11 cellular contexts compared by ENCODE assay signal in genomic region chr10:27506280-27506679, GRCh38. TPM values are rescaled to one million over a fixed set of nuclear protein-coding genes. Genes with fewer than 3 reads are reported as not detected.
DNase-seq lines count a peak whose midpoint lies in the region; ATAC-seq and TF ChIP-seq lines count a peak whose summit lies in the region.
"Had no signal": no experiment of that assay in that cellular context is flagged by ENCODE, and none has a peak within 500 bp of the region (broad histone marks: within the 10 kb centered on the region; RNA-seq: fewer than 3 reads in every experiment).

No MANE protein-coding gene starts in this region.

- TF ChIP-seq CTCF in fibroblast of the aortic adventitia (IDR thresholded peaks at IDR 0.05; ENCODE audit: insufficient read depth, low read length) = no peak

- H3K4me1 Mint-ChIP-seq in activated naive CD4-positive, alpha-beta T cell treated with anti-CD3 and anti-CD28 coated beads for 36 hours (ENCODE audit: low read depth) = peaks cover 53% of the 10 kb centered on the region
- peaks cover 51% of the 10 kb centered on the region for H3K4me1 Mint-ChIP-seq in T-helper 17 cell
- peaks cover 55% of the 10 kb centered on the region for H3K4me1 Mint-ChIP-seq in stimulated activated memory B cell treated with anti-CD40 and anti-IgM and Interleukin-4, amounts not matched to agents 10 μg/mL and 1 μg/mL and 100 μg/mL, for 72 hours

- intact Hi-C loops in activated naive CD4-positive, alpha-beta T cell treated with anti-CD3 and anti-CD28 coated beads for 36 hours (cut with micrococcal nuclease) = loop anchor here (10.0 kb wide), 1 partner anchor 1071 kb away; the partner anchor contains the start of gene APBB1IP

- H3K4me3 ChIP-seq in fibroblast of the aortic adventitia (ENCODE audit: low read depth, low read length) = peak overlapping the region; percentile 13

- H3K27me3 Mint-ChIP-seq in activated naive CD4-positive, alpha-beta T cell treated with anti-CD3 and anti-CD28 coated beads for 36 hours (ENCODE audit: low read depth) = no peaks in the 10 kb centered on the region
- no peaks in the 10 kb centered on the region for H3K27me3 Mint-ChIP-seq in T-helper 17 cell
- H3K27me3 Mint-ChIP-seq in stimulated activated memory B cell treated with anti-CD40 and anti-IgM and Interleukin-4, amounts not matched to agents 10 μg/mL and 1 μg/mL and 100 μg/mL, for 72 hours = no peaks in the 10 kb centered on the region

- CTCF ChIA-PET in activated naive CD4-positive, alpha-beta T cell treated with anti-CD3 and anti-CD28 coated beads for 36 hours (lab: Charles Lee) = no interaction called here
- CTCF ChIA-PET in HEK293T (lab: Yijun Ruan, JAX) = no interaction called here

- no peak overlapping the region for H3K27ac Mint-ChIP-seq in activated naive CD4-positive, alpha-beta T cell treated with anti-CD3 and anti-CD28 coated beads for 36 hours
- peak overlapping the region; percentile 97 for H3K27ac Mint-ChIP-seq in T-helper 17 cell
- H3K27ac Mint-ChIP-seq in stimulated activated memory B cell treated with anti-CD40 and anti-IgM and Interleukin-4, amounts not matched to agents 10 μg/mL and 1 μg/mL and 100 μg/mL, for 72 hours = no peak overlapping the region

- DNase-seq in activated naive CD4-positive, alpha-beta T cell treated with anti-CD3 and anti-CD28 coated beads for 36 hours = no peak
- no peak for DNase-seq in activated naive CD4-positive, alpha-beta T cell treated with Interleukin-2 at 50 U/mL for 16 hours
- DNase-seq in T-helper 17 cell = no peak
- no peak for DNase-seq in fibroblast of the aortic adventitia (ENCODE audit: low read depth)
- DNase-seq in HEK293T (ENCODE audit: extremely low spot score) = no peak
- DNase-seq in NCI-H2081 treated with DMSO at 0.1 percent for 48 hours (lab: John Stamatoyannopoulos, UW) = no peak
- DNase-seq: BE2C; NCI-H748 treated with DMSO at 0.1 percent for 48 hours; stimulated activated naive CD4-positive, alpha-beta T cell had no signal

- peaks cover 12% of the 10 kb centered on the region for H3K36me3 Mint-ChIP-seq in activated naive CD4-positive, alpha-beta T cell treated with anti-CD3 and anti-CD28 coated beads for 36 hours (ENCODE audit: low read depth)
- peaks cover 10% of the 10 kb centered on the region for H3K36me3 Mint-ChIP-seq in T-helper 17 cell (ENCODE audit: low read depth)
- peaks cover 25% of the 10 kb centered on the region for H3K36me3 Mint-ChIP-seq in stimulated activated memory B cell treated with anti-CD40 and anti-IgM and Interleukin-4, amounts not matched to agents 10 μg/mL and 1 μg/mL and 100 μg/mL, for 72 hours

- ATAC-seq in T-helper 17 cell (no peak), GM21367 (IDR thresholded peaks at IDR 0.05; ENCODE audit: unreplicated experiment) (no peak)
- no peak for ATAC-seq in stimulated activated memory B cell treated with anti-CD40 and anti-IgM and Interleukin-4, amounts not matched to agents 10 μg/mL and 1 μg/mL and 100 μg/mL, for 72 hours

- H3K9me3 Mint-ChIP-seq in activated naive CD4-positive, alpha-beta T cell treated with anti-CD3 and anti-CD28 coated beads for 36 hours = no peaks in the 10 kb centered on the region
- H3K9me3 Mint-ChIP-seq in stimulated activated memory B cell treated with anti-CD40 and anti-IgM and Interleukin-4, amounts not matched to agents 10 μg/mL and 1 μg/mL and 100 μg/mL, for 72 hours = no peaks in the 10 kb centered on the region

- POLR2A ChIA-PET in HEK293T (lab: Yijun Ruan, JAX) = no interaction called here

- peak overlapping the region; percentile 61 for H3K4me3 Mint-ChIP-seq in activated naive CD4-positive, alpha-beta T cell treated with anti-CD3 and anti-CD28 coated beads for 36 hours
- peak overlapping the region; percentile 83 for H3K4me3 Mint-ChIP-seq in T-helper 17 cell
- peak overlapping the region; percentile 58 for H3K4me3 Mint-ChIP-seq in stimulated activated memory B cell treated with anti-CD40 and anti-IgM and Interleukin-4, amounts not matched to agents 10 μg/mL and 1 μg/mL and 100 μg/mL, for 72 hours

- no peaks in the 10 kb centered on the region for H3K9me3 ChIP-seq in T-helper 17 cell (ENCODE audit: control insufficient read depth, low read length, poor library complexity, severe bottlenecking)
- H3K9me3 ChIP-seq: BE2C had no signal

TF ChIP-seq in HEK293T, 16 proteins besides CTCF, POLR2A, EP300 and RAD21:
- TF ChIP-seq NFRKB (IDR thresholded peaks at IDR 0.05) (no peak), SUZ12 (IDR thresholded peaks at IDR 0.05) (no peak), TARDBP (IDR thresholded peaks at IDR 0.05) (no peak), ELF4 (IDR thresholded peaks at IDR 0.05) (no peak)

RNA-seq across cellular contexts. Expression of gene RAB18, which starts 2.2 kb away (rescaled TPM):
- total RNA-seq in activated naive CD4-positive, alpha-beta T cell treated with anti-CD3 and anti-CD28 coated beads for 36 hours = 10 to 100 TPM; 35.4 to 41.3 TPM
- total RNA-seq in T-helper 17 cell (100 to 1,000 TPM; 101 to 112 TPM), fibroblast of the aortic adventitia (ENCODE audit: low replicate concordance) (48.5 and 114 TPM in 2 replicates)
